1 cellular context compared by ENCODE assay signal in genomic region chr6:2225422-2226392, GRCh38.
TF ChIP-seq lines count a peak whose summit lies in the region.

No MANE protein-coding gene starts in this region.

TF ChIP-seq in HepG2, 621 proteins besides CTCF, POLR2A, EP300 and RAD21 (continued from another document and continues in another):
- peak; percentile 97 for TF ChIP-seq NFKBIZ (CRISPR knock-in tag; IDR thresholded peaks at IDR 0.05)
- no peak for TF ChIP-seq YY1 (IDR thresholded peaks at IDR 0.05; ENCODE audit: insufficient read depth, insufficient replicate concordance, low read depth, low read length)
- no peak for TF ChIP-seq FOXC1 (CRISPR knock-in tag; IDR thresholded peaks at IDR 0.05; ENCODE audit: borderline replicate concordance)
- TF ChIP-seq RNF2 (conservative IDR thresholded peaks at IDR 0.05; ENCODE audit: low read depth), result no peak
- no peak for TF ChIP-seq ZNF20 (CRISPR knock-in tag; IDR thresholded peaks at IDR 0.05)
- no peak for TF ChIP-seq SNAI1 (CRISPR knock-in tag; IDR thresholded peaks at IDR 0.05; ENCODE audit: borderline replicate concordance)
- TF ChIP-seq MIER2 (CRISPR knock-in tag; IDR thresholded peaks at IDR 0.05), result 0 out of 2 replicates have a peak, but pooled peaks have one; percentile 68
- TF ChIP-seq TEF (CRISPR knock-in tag; IDR thresholded peaks at IDR 0.05), result no peak
- TF ChIP-seq ZNF318 (CRISPR knock-in tag; IDR thresholded peaks at IDR 0.05), result no peak
- no peak for TF ChIP-seq TGIF2 (CRISPR knock-in tag; IDR thresholded peaks at IDR 0.05)
- peak; percentile 92 for TF ChIP-seq HNF4A (CRISPR knock-in tag; IDR thresholded peaks at IDR 0.05)
- TF ChIP-seq ZNF75D (CRISPR knock-in tag; IDR thresholded peaks at IDR 0.05; ENCODE audit: borderline replicate concordance), result no peak
- TF ChIP-seq IRF9 (CRISPR knock-in tag; IDR thresholded peaks at IDR 0.05; ENCODE audit: borderline replicate concordance), result no peak
- peak; percentile 95 for TF ChIP-seq ERF (CRISPR knock-in tag; IDR thresholded peaks at IDR 0.05)
- no peak for TF ChIP-seq LBX2 (CRISPR knock-in tag; IDR thresholded peaks at IDR 0.05; ENCODE audit: borderline replicate concordance)
- TF ChIP-seq ZNF296 (CRISPR knock-in tag; conservative IDR thresholded peaks at IDR 0.05), result no peak
- peak; percentile 80 for TF ChIP-seq HNF1A (IDR thresholded peaks at IDR 0.05; ENCODE audit: low read depth)
- peak; percentile 69; the same call in 1 of the 2 replicates for TF ChIP-seq HNF1A (CRISPR knock-in tag; IDR thresholded peaks at IDR 0.05; ENCODE audit: borderline replicate concordance)
- no peak; the same call in 1 of the 2 replicates for TF ChIP-seq KLF11 (CRISPR knock-in tag; IDR thresholded peaks at IDR 0.05)
- TF ChIP-seq MEIS2 (CRISPR knock-in tag; IDR thresholded peaks at IDR 0.05), result peak; percentile 74
- no peak for TF ChIP-seq MTF2 (CRISPR knock-in tag; IDR thresholded peaks at IDR 0.05; ENCODE audit: borderline replicate concordance)
- no peak for TF ChIP-seq E2F1 (CRISPR knock-in tag; IDR thresholded peaks at IDR 0.05)
- no peak for TF ChIP-seq ELK4 (CRISPR knock-in tag; IDR thresholded peaks at IDR 0.05; ENCODE audit: borderline replicate concordance)
- TF ChIP-seq AFF4 (CRISPR knock-in tag; IDR thresholded peaks at IDR 0.05), result peak; percentile 91; the same call in 1 of the 2 replicates
- no peak for TF ChIP-seq ZNF484 (CRISPR knock-in tag; IDR thresholded peaks at IDR 0.05; ENCODE audit: borderline replicate concordance, low read depth)
- TF ChIP-seq RFXAP (CRISPR knock-in tag; IDR thresholded peaks at IDR 0.05; ENCODE audit: borderline replicate concordance), result peak; percentile 43; the same call in 1 of the 2 replicates
- no peak for TF ChIP-seq U2AF1 (optimal IDR thresholded peaks at IDR 0.05; ENCODE audit: low read depth, low read length)
- no peak for TF ChIP-seq CERS6 (CRISPR knock-in tag; IDR thresholded peaks at IDR 0.05)
- no peak for TF ChIP-seq NONO (IDR thresholded peaks at IDR 0.05)
- peak; percentile 75; the same call in 1 of the 2 replicates for TF ChIP-seq NONO (CRISPR knock-in tag; conservative IDR thresholded peaks at IDR 0.05)
- peak; percentile 73 for TF ChIP-seq HNF4G (IDR thresholded peaks at IDR 0.05; ENCODE audit: borderline replicate concordance, low read depth, low read length)
- TF ChIP-seq HNF4G (CRISPR knock-in tag; IDR thresholded peaks at IDR 0.05; ENCODE audit: borderline replicate concordance, low read depth), result peak; percentile 92; the same call in 1 of the 2 replicates
